8 cellular contexts compared by ENCODE assay signal in genomic region chr6:3209114-3210023, GRCh38. TPM values are rescaled to one million over a fixed set of nuclear protein-coding genes. Genes with fewer than 3 reads are reported as not detected.
DNase-seq lines count a peak whose midpoint lies in the region; ATAC-seq and TF ChIP-seq lines count a peak whose summit lies in the region.

No MANE protein-coding gene starts in this region.

- H3K27me3 ChIP-seq in NT2/D1 (ENCODE audit: insufficient read depth, insufficient read length): no peaks in the 10 kb centered on the region

- no peaks in the 10 kb centered on the region for H3K36me3 Mint-ChIP-seq in progenitor cell of endocrine pancreas (ENCODE audit: insufficient read depth)

- intact Hi-C loops in Right ventricle myocardium inferior (cut with DNase I): no loop called here
- intact Hi-C loops in cardiac septum (cut with DNase I): no loop called here

- TF ChIP-seq CTCF in progenitor cell of endocrine pancreas (IDR thresholded peaks at IDR 0.05; ENCODE audit: unreplicated experiment): no peak

- no peak overlapping the region for H3K4me3 ChIP-seq in NT2/D1 (ENCODE audit: insufficient read length, low read depth)

- H3K9me3 Mint-ChIP-seq in progenitor cell of endocrine pancreas (ENCODE audit: low read depth): no peaks in the 10 kb centered on the region

- H3K36me3 ChIP-seq in NT2/D1 (ENCODE audit: insufficient read depth, insufficient read length, low read length): no peaks in the 10 kb centered on the region

- H3K27ac Mint-ChIP-seq in progenitor cell of endocrine pancreas: no peak overlapping the region

- peaks cover 3% of the 10 kb centered on the region for H3K4me1 ChIP-seq in NT2/D1 (ENCODE audit: insufficient read depth, insufficient read length)

- peaks cover 28% of the 10 kb centered on the region for H3K27me3 Mint-ChIP-seq in progenitor cell of endocrine pancreas

- DNase-seq in Right ventricle myocardium inferior (ENCODE audit: missing footprints) (no peak), cardiac septum (ENCODE audit: low spot score) (no peak), NT2/D1 (ENCODE audit: low read depth, low spot score) (peak; percentile 89), amniotic epithelial cell (ENCODE audit: low read depth) (peak; percentile 98), iris pigment epithelial cell (ENCODE audit: low read depth) (peak; percentile 97), progenitor cell of endocrine pancreas (ENCODE audit: low spot score, unreplicated experiment) (no peak)
- peak; percentile 38 for DNase-seq in stimulated activated CD8-positive, alpha-beta memory T cell treated with anti-CD3 and anti-CD28 coated beads, Interleukin-12 subunit alpha, Interleukin-12 subunit beta, amount 100 ng/mL, for 24 hours (ENCODE audit: extremely low read depth)

- no peaks in the 10 kb centered on the region for H3K9me3 ChIP-seq in NT2/D1 (ENCODE audit: insufficient read depth, low read length)

- ATAC-seq in Right ventricle myocardium inferior (peak; percentile 56), HG03045 (IDR thresholded peaks at IDR 0.05; ENCODE audit: unreplicated experiment) (peak; percentile 69)

- H3K9ac ChIP-seq in NT2/D1 (ENCODE audit: insufficient read length, low read depth): no peak overlapping the region

- no peak overlapping the region for H3K4me3 Mint-ChIP-seq in progenitor cell of endocrine pancreas (ENCODE audit: low read depth)

- H3K4me1 Mint-ChIP-seq in progenitor cell of endocrine pancreas (ENCODE audit: low read depth): peaks cover 9% of the 10 kb centered on the region

RNA-seq across cellular contexts. Expression of gene TUBB2B, which starts 18.1 kb away (rescaled TPM):
- 0.97 TPM for total RNA-seq in Right ventricle myocardium inferior
- total RNA-seq in cardiac septum: 1.2 TPM
- 268 and 276 TPM in 2 replicates for total RNA-seq in progenitor cell of endocrine pancreas

RNA-seq across cellular contexts. Expression of gene PSMG4, which starts 49.4 kb away (rescaled TPM):
- total RNA-seq in Right ventricle myocardium inferior (9.1 TPM), cardiac septum (8.8 TPM), progenitor cell of endocrine pancreas (17.7 and 18.9 TPM in 2 replicates)

RNA-seq across cellular contexts. Expression of gene TUBB2A, which starts 52.0 kb away (rescaled TPM):
- total RNA-seq in Right ventricle myocardium inferior: 25.0 TPM
- total RNA-seq in cardiac septum: 25.1 TPM
- total RNA-seq in progenitor cell of endocrine pancreas: 31.9 and 37.1 TPM in 2 replicates

Comparison
In these comparisons a context has a peak if more than half of its experiments do, and no peak if none do; other contexts are left out.
1. DNase-seq: peak in NT2/D1 (single experiment), amniotic epithelial cell (single experiment), iris pigment epithelial cell (single experiment) and stimulated activated CD8-positive, alpha-beta memory T cell treated with anti-CD3 and anti-CD28 coated beads, Interleukin-12 subunit alpha, Interleukin-12 subunit beta, amount 100 ng/mL, for 24 hours (single experiment); none in Right ventricle myocardium inferior (single experiment), cardiac septum (single experiment) and progenitor cell of endocrine pancreas (single experiment).
2. RNA of gene TUBB2B, which starts 18.1 kb away (total RNA-seq): 268 to 276 TPM in progenitor cell of endocrine pancreas; 1.2 TPM in cardiac septum (single experiment) and 0.97 TPM in Right ventricle myocardium inferior (single experiment); every median in the first group is over 100 times any median in the second.